In the genomic region with DNA sequence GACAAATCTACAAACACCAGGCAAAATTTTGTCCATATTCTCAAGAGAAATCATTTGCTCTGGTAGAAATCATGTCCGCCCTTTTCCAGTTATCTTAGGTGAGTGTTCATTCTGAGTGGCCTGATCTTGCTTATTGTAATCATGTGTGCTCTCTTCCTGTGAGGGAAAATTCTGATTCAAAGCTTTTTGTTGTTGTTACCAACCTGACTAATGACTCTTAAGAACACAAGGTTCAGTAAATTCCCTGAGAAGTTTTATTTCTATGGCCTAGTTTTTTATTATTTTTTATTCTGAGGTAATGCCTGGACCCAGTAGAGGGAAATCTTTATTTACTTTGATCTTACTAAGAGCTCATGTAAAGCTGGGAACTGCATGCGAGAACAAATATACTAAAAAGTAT, we compare ENCODE assay signal across 19 cellular contexts.
DNase-seq lines count a peak whose midpoint lies in the region; ATAC-seq, FAIRE-seq and TF ChIP-seq lines count a peak whose summit lies in the region.
"Had no signal": no experiment of that assay in that cellular context is flagged by ENCODE, and none has a peak within 500 bp of the region (broad histone marks: within the 10 kb centered on the region; RNA-seq: fewer than 3 reads in every experiment).

No MANE protein-coding gene starts in this region.

- no peak for TF ChIP-seq CTCF in colonic mucosa (IDR thresholded peaks at IDR 0.05)

- H3K27ac ChIP-seq in colonic mucosa, result no peak overlapping the region
- H3K27ac ChIP-seq: 22Rv1, A549, C4-2B had no signal

- H3K9ac ChIP-seq in colonic mucosa (ENCODE audit: low read depth in 2 of 2, low read length in 2 of 2), result no peak overlapping the region

- FAIRE-seq in endometrium (lab: Jason Lieb, UNC), result peak; percentile 67
- FAIRE-seq: A549, D721Med had no signal

- intact Hi-C loops in sciatic nerve (cut with DNase I) (no loop called here), colonic mucosa (cut with DNase I) (no loop called here)

- peak; percentile 26 for ATAC-seq in sciatic nerve
- no peak for ATAC-seq in GM19328 (IDR thresholded peaks at IDR 0.05; ENCODE audit: unreplicated experiment)
- ATAC-seq: A549 had no signal

- H3K36me3 ChIP-seq in colonic mucosa, result no peaks in the 10 kb centered on the region

- no peaks in the 10 kb centered on the region for H3K9me3 ChIP-seq in colonic mucosa
- H3K9me3 ChIP-seq: A549, Caco-2 had no signal

- in situ Hi-C loops in SK-MEL-5 (cut with HindIII; ENCODE audit: low pct_unique_long_range_greater_than_20kb, low sequenced_read_pairs), result no loop called here

- DNase-seq in DMS53 (lab: John Stamatoyannopoulos, UW) (peak; percentile 7), DMS53 treated with DMSO at 0.1 percent for 48 hours (lab: John Stamatoyannopoulos, UW; ENCODE audit: unreplicated experiment) (no peak), SK-MEL-5 (ENCODE audit: low read depth, low spot score) (peak; percentile 23), sciatic nerve (ENCODE audit: low spot score) (no peak), colonic mucosa (no peak)
- no peak for DNase-seq in activated CD8-positive, alpha-beta memory T cell treated with anti-CD3 and anti-CD28 coated beads, Interleukin-2, amount 50 U/mL, for 4 hours
- DNase-seq: AML-193; Caco-2; CD4-positive, alpha-beta T cell; DMS79 treated with DMSO at 0.1 percent for 48 hours; GF-D8; GOT3; H7 had no signal

- no peaks in the 10 kb centered on the region for H3K27me3 ChIP-seq in colonic mucosa

- no peak overlapping the region for H3K4me3 ChIP-seq in colonic mucosa
- H3K4me3 ChIP-seq: A549 had no signal

- H3K4me1 ChIP-seq in colonic mucosa, result no peaks in the 10 kb centered on the region
- H3K4me1 ChIP-seq: A549, Caco-2 had no signal

Comparison
In these comparisons a context has a peak if more than half of its experiments do, and no peak if none do; other contexts are left out.
1. DNase-seq: peak in DMS53 (single experiment) and SK-MEL-5 (single experiment); none in DMS53 treated with DMSO at 0.1 percent for 48 hours (single experiment), sciatic nerve (single experiment), colonic mucosa (single experiment) and activated CD8-positive, alpha-beta memory T cell treated with anti-CD3 and anti-CD28 coated beads, Interleukin-2, amount 50 U/mL, for 4 hours (single experiment).